ENCODE assay signal across 8 cellular contexts in the genomic region with DNA sequence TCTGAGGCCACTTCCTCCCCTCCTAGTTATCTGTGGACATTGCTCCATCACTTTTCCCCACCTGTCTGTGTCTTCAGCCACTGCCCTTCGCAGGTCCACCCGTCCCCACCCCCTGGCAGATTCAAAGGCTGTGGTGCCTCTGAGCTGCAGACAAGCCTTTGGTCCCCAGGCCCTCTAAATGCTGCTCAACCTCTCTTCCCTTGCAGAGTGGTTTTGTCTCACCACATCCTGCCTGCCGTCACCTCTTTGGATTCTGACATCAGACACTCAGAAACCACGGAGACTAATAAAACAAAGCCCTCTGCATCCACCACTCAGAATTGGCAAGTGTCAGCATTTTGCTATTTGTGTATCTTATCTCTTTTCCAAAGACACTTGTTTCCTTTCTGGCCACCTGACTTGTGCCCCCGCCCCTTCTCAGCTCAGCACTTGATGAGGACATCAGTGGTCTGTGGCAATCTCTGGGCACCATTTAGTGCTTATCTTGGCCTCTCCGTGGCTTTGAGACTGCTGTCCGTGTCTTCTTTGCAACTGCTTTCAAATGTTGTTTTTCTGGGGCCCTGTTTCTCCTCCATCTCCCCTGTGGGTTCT. TPM values are rescaled to one million over a fixed set of nuclear protein-coding genes. Genes with fewer than 3 reads are reported as not detected.
DNase-seq lines count a peak whose midpoint lies in the region; ATAC-seq and TF ChIP-seq lines count a peak whose summit lies in the region.

No MANE protein-coding gene starts in this region.

- peaks cover 5% of the 10 kb centered on the region for H3K36me3 Mint-ChIP-seq in activated CD4-positive, alpha-beta T cell treated with anti-CD3 and anti-CD28 coated beads for 36 hours (ENCODE audit: low read depth)
- H3K36me3 Mint-ChIP-seq in endothelial cell (ENCODE audit: low read depth, unreplicated experiment) (peaks cover 3% of the 10 kb centered on the region), progenitor cell of endocrine pancreas (ENCODE audit: insufficient read depth) (peaks cover 3% of the 10 kb centered on the region)

- peak overlapping the region; percentile 96 for H3K27ac Mint-ChIP-seq in activated CD4-positive, alpha-beta T cell treated with anti-CD3 and anti-CD28 coated beads for 36 hours
- H3K27ac Mint-ChIP-seq in endothelial cell (ENCODE audit: unreplicated experiment): peak overlapping the region; percentile 92
- no peak overlapping the region for H3K27ac Mint-ChIP-seq in progenitor cell of endocrine pancreas

- ATAC-seq in GM21576 (IDR thresholded peaks at IDR 0.05; ENCODE audit: unreplicated experiment) (peak; percentile 90), left ventricle myocardium superior (no peak)
- ATAC-seq in activated CD4-positive, alpha-beta T cell treated with anti-CD3 and anti-CD28 coated beads for 36 hours: peak; percentile 92

- TF ChIP-seq CTCF in endothelial cell (IDR thresholded peaks at IDR 0.05; ENCODE audit: unreplicated experiment): no peak
- no peak for TF ChIP-seq CTCF in progenitor cell of endocrine pancreas (IDR thresholded peaks at IDR 0.05; ENCODE audit: unreplicated experiment)

- H3K9me3 Mint-ChIP-seq in activated CD4-positive, alpha-beta T cell treated with anti-CD3 and anti-CD28 coated beads for 36 hours (ENCODE audit: low read depth): peaks cover 11% of the 10 kb centered on the region
- H3K9me3 Mint-ChIP-seq in endothelial cell (ENCODE audit: unreplicated experiment): peaks cover 7% of the 10 kb centered on the region
- peaks cover 7% of the 10 kb centered on the region for H3K9me3 Mint-ChIP-seq in progenitor cell of endocrine pancreas (ENCODE audit: low read depth)

- H3K4me3 Mint-ChIP-seq in activated CD4-positive, alpha-beta T cell treated with anti-CD3 and anti-CD28 coated beads for 36 hours: peak overlapping the region; percentile 45
- no peak overlapping the region for H3K4me3 Mint-ChIP-seq in endothelial cell (ENCODE audit: unreplicated experiment)
- no peak overlapping the region for H3K4me3 Mint-ChIP-seq in progenitor cell of endocrine pancreas (ENCODE audit: low read depth)

- CTCF ChIA-PET in activated CD4-positive, alpha-beta T cell treated with anti-CD3 and anti-CD28 coated beads for 36 hours (lab: Charles Lee): interaction anchor here (0.9 kb wide), 3 partner anchors 18 to 125 kb away, joined by 3 read pairs; no protein-coding TSS in a partner anchor

- intact Hi-C loops in activated CD4-positive, alpha-beta T cell treated with anti-CD3 and anti-CD28 coated beads for 36 hours (cut with DNase I, micrococcal nuclease): loop anchor here (1.0 to 5.0 kb wide), 5 partner anchors 20 to 192 kb away; a partner anchor contains a TSS
- intact Hi-C loops in left ventricle myocardium superior (cut with micrococcal nuclease): no loop called here

- peak; percentile 71 for DNase-seq in DMS79 treated with DMSO at 0.1 percent for 48 hours (lab: John Stamatoyannopoulos, UW)
- DNase-seq in M059J (ENCODE audit: low read depth): peak; percentile 100
- DNase-seq in activated CD4-positive, alpha-beta T cell treated with anti-CD3 and anti-CD28 coated beads for 36 hours: peak; percentile 87
- DNase-seq in endothelial cell (ENCODE audit: low spot score): peak; percentile 27
- peak in 2 of 3 donors; percentile 30 to 49 for DNase-seq in stimulated activated CD4-positive, alpha-beta T cell treated with anti-CD3 and anti-CD28 coated beads, TNF-alpha, amount 100 ng/mL, for 1 hour (ENCODE audit: low read depth in 3 of 3, low spot score in 1 of 3)
- no peak for DNase-seq in progenitor cell of endocrine pancreas (ENCODE audit: low spot score, unreplicated experiment)
- DNase-seq in left ventricle myocardium superior: no peak

- POLR2A ChIA-PET in activated CD4-positive, alpha-beta T cell treated with anti-CD3 and anti-CD28 coated beads for 36 hours (lab: Charles Lee): interaction anchor here (0.7 kb wide), 1 partner anchor 81 kb away, joined by 3 read pairs; no protein-coding TSS in a partner anchor

- peaks cover 25% of the 10 kb centered on the region for H3K27me3 Mint-ChIP-seq in activated CD4-positive, alpha-beta T cell treated with anti-CD3 and anti-CD28 coated beads for 36 hours
- peaks cover 13% of the 10 kb centered on the region for H3K27me3 Mint-ChIP-seq in endothelial cell (ENCODE audit: unreplicated experiment)
- peaks cover 54% of the 10 kb centered on the region for H3K27me3 Mint-ChIP-seq in progenitor cell of endocrine pancreas

- H3K4me1 Mint-ChIP-seq in activated CD4-positive, alpha-beta T cell treated with anti-CD3 and anti-CD28 coated beads for 36 hours: peaks cover 25% of the 10 kb centered on the region
- H3K4me1 Mint-ChIP-seq in endothelial cell (ENCODE audit: unreplicated experiment) (peaks cover 16% of the 10 kb centered on the region), progenitor cell of endocrine pancreas (ENCODE audit: low read depth) (peaks cover 28% of the 10 kb centered on the region)

RNA-seq across cellular contexts. Expression of a gene that starts 7.7 kb away (rescaled TPM):
- 21.4 and 23.5 TPM in 2 replicates for total RNA-seq in M059J (2014; rRNA removed; shearing (Covaris generic))
- 1 to 10 TPM; 1.5 to 1.8 TPM for total RNA-seq in activated CD4-positive, alpha-beta T cell treated with anti-CD3 and anti-CD28 coated beads for 36 hours
- total RNA-seq in endothelial cell (ENCODE audit: unreplicated experiment) (4.7 TPM), progenitor cell of endocrine pancreas (3.2 and 3.7 TPM in 2 replicates), left ventricle myocardium superior (0.99 TPM)

Comparison
In these comparisons a context has a peak if more than half of its experiments do, and no peak if none do; other contexts are left out.
1. DNase-seq: peak in DMS79 treated with DMSO at 0.1 percent for 48 hours (single experiment), M059J (single experiment), activated CD4-positive, alpha-beta T cell treated with anti-CD3 and anti-CD28 coated beads for 36 hours (single experiment), endothelial cell (single experiment) and stimulated activated CD4-positive, alpha-beta T cell treated with anti-CD3 and anti-CD28 coated beads, TNF-alpha, amount 100 ng/mL, for 1 hour (2 of 3); none in progenitor cell of endocrine pancreas (single experiment) and left ventricle myocardium superior (single experiment).